Comparison of ENCODE assay signal across 31 cellular contexts in the genomic region with DNA sequence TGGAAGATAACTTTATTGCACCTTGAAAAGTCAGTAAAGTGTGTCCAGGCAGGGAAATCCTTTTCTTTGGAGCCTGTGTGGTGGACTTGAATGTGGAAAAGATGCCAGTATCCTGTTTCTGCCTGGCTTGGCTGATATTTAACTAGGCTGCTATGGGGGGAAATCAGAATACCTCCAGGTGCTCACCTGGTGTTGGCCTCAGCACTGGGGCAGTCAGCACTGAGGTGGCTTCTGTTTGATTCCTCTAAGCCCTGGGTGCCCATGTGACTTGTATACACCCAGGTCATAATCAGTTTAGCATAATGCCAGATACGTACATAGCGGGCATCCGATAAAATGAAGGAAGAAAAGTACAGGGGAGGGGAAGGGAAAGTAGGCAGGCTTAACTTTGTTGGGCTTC. TPM values are rescaled to one million over a fixed set of nuclear protein-coding genes. Genes with fewer than 3 reads are reported as not detected.
"Had no signal": no experiment of that assay in that cellular context is flagged by ENCODE, and none has a peak within 500 bp of the region (broad histone marks: within the 10 kb centered on the region; RNA-seq: fewer than 3 reads in every experiment).

No MANE protein-coding gene starts in this region.

- ATAC-seq: activated T-helper 17 cell treated with anti-CD3 and anti-CD28 coated beads, Interleukin-2, amount 50 U/mL, for 72 hours; foreskin keratinocyte; heart left ventricle; left ventricle myocardium superior; sciatic nerve; stimulated activated effector memory CD8-positive, alpha-beta T cell treated with anti-CD3 and anti-CD28 coated beads, Interleukin-12 subunit alpha, Interleukin-12 subunit beta, amount 100 ng/mL, for 72 hours; stimulated activated naive CD8-positive, alpha-beta T cell treated with anti-CD3 and anti-CD28 coated beads, Interleukin-15, amount 100 ng/mL, for 72 hours had no signal

- H3K4me1 Mint-ChIP-seq: activated T-helper 17 cell treated with anti-CD3 and anti-CD28 coated beads, Interleukin-2, amount 50 U/mL, for 72 hours had no signal

- H3K4me2 ChIP-seq: neural progenitor cell had no signal

- H3K9ac ChIP-seq: neural progenitor cell had no signal

- H3K27me3 Mint-ChIP-seq: activated CD4-positive, alpha-beta T cell treated with anti-CD3 and anti-CD28 coated beads, Interleukin-2, amount 10 ng/mL, durations not matched to agents 24 days and 14 days; central memory CD8-positive, alpha-beta T cell; dendritic cell treated with granulocyte-macrophage colony-stimulating factor and Interleukin-4, amounts not matched to agents 40 ng/mL and 50 ng/mL, for 4 days; stimulated activated naive CD8-positive, alpha-beta T cell treated with anti-CD3 and anti-CD28 coated beads, Interleukin-15, amount 100 ng/mL, for 72 hours; type B pancreatic cell had no signal

- H3K36me3 ChIP-seq: neural progenitor cell had no signal

- H3K9me3 Mint-ChIP-seq: activated CD4-positive, alpha-beta memory T cell treated with anti-CD3 and anti-CD28 coated beads for 36 hours; activated CD4-positive, alpha-beta T cell treated with anti-CD3 and anti-CD28 coated beads, Interleukin-2, amount 10 ng/mL, durations not matched to agents 24 days and 14 days; activated T-helper 17 cell treated with anti-CD3 and anti-CD28 coated beads, Interleukin-2, amount 50 U/mL, for 72 hours; central memory CD8-positive, alpha-beta T cell; dendritic cell treated with granulocyte-macrophage colony-stimulating factor and Interleukin-4, amounts not matched to agents 40 ng/mL and 50 ng/mL, for 4 days; neural progenitor cell; stimulated activated effector memory CD8-positive, alpha-beta T cell treated with anti-CD3 and anti-CD28 coated beads, Interleukin-12 subunit alpha, Interleukin-12 subunit beta, amount 100 ng/mL, for 72 hours; stimulated activated naive CD8-positive, alpha-beta T cell treated with anti-CD3 and anti-CD28 coated beads, Interleukin-15, amount 100 ng/mL, for 72 hours; type B pancreatic cell had no signal

- H3K27me3 ChIP-seq: esophagus muscularis mucosa, foreskin keratinocyte, heart left ventricle, neural progenitor cell, vagina had no signal

- H3K27ac Mint-ChIP-seq: activated CD4-positive, alpha-beta memory T cell treated with anti-CD3 and anti-CD28 coated beads for 36 hours; activated CD4-positive, alpha-beta T cell treated with anti-CD3 and anti-CD28 coated beads, Interleukin-2, amount 10 ng/mL, durations not matched to agents 24 days and 14 days; activated T-helper 17 cell treated with anti-CD3 and anti-CD28 coated beads, Interleukin-2, amount 50 U/mL, for 72 hours; dendritic cell treated with granulocyte-macrophage colony-stimulating factor and Interleukin-4, amounts not matched to agents 40 ng/mL and 50 ng/mL, for 4 days; neural progenitor cell; stimulated activated effector memory CD8-positive, alpha-beta T cell treated with anti-CD3 and anti-CD28 coated beads, Interleukin-12 subunit alpha, Interleukin-12 subunit beta, amount 100 ng/mL, for 72 hours; stimulated activated naive CD8-positive, alpha-beta T cell treated with anti-CD3 and anti-CD28 coated beads, Interleukin-15, amount 100 ng/mL, for 72 hours; type B pancreatic cell had no signal

- H3K4me3 ChIP-seq: esophagus muscularis mucosa, heart left ventricle, neural progenitor cell, skin epidermis, vagina had no signal

- H2AFZ ChIP-seq: neural progenitor cell had no signal

- H3K4me3 Mint-ChIP-seq: activated CD4-positive, alpha-beta memory T cell treated with anti-CD3 and anti-CD28 coated beads for 36 hours; activated CD4-positive, alpha-beta T cell treated with anti-CD3 and anti-CD28 coated beads, Interleukin-2, amount 10 ng/mL, durations not matched to agents 24 days and 14 days; activated T-helper 17 cell treated with anti-CD3 and anti-CD28 coated beads, Interleukin-2, amount 50 U/mL, for 72 hours; central memory CD8-positive, alpha-beta T cell; dendritic cell treated with granulocyte-macrophage colony-stimulating factor and Interleukin-4, amounts not matched to agents 40 ng/mL and 50 ng/mL, for 4 days; neural progenitor cell; stimulated activated effector memory CD8-positive, alpha-beta T cell treated with anti-CD3 and anti-CD28 coated beads, Interleukin-12 subunit alpha, Interleukin-12 subunit beta, amount 100 ng/mL, for 72 hours; stimulated activated naive CD8-positive, alpha-beta T cell treated with anti-CD3 and anti-CD28 coated beads, Interleukin-15, amount 100 ng/mL, for 72 hours; type B pancreatic cell had no signal

- DNase-seq: activated CD4-positive, alpha-beta memory T cell treated with anti-CD3 and anti-CD28 coated beads for 36 hours; activated CD4-positive, alpha-beta T cell treated with anti-CD3 and anti-CD28 coated beads, Interleukin-2, amount 10 ng/mL, durations not matched to agents 24 days and 14 days; activated CD4-positive, CD25-positive, alpha-beta regulatory T cell treated with anti-CD3 and anti-CD28 coated beads, Interleukin-2, amount 50 U/mL, for 72 hours; activated CD8-positive, alpha-beta memory T cell treated with anti-CD3 and anti-CD28 coated beads, Interleukin-2, amount 50 U/mL, for 4 hours; activated gamma-delta T cell treated with Interleukin-2 at 50 U/mL for 16 hours; activated naive CD4-positive, alpha-beta T cell treated with anti-CD3 and anti-CD28 coated beads, Interleukin-2, amount 50 U/mL, for 16 hours; activated T-cell treated with anti-CD3 and anti-CD28 coated beads, Interleukin-2, amount 50 U/mL, for 1 hour; foreskin keratinocyte; heart left ventricle; left ventricle myocardium superior; occipital lobe; retina; stimulated activated CD4-positive, alpha-beta T cell treated with anti-CD3 and anti-CD28 coated beads, Interleukin-4, amount 100 ng/mL, for 24 hours; stimulated activated naive CD8-positive, alpha-beta T cell treated with anti-CD3 and anti-CD28 coated beads, Interleukin-15, amount 100 ng/mL, for 72 hours; substantia nigra had no signal

- H3K9me3 ChIP-seq: esophagus muscularis mucosa, heart left ventricle, vagina had no signal

- H3K27ac ChIP-seq: esophagus muscularis mucosa, foreskin keratinocyte, heart left ventricle, neural progenitor cell, skin epidermis, vagina, VCaP had no signal

RNA-seq across cellular contexts. Expression of a gene that starts 49.7 kb away (rescaled TPM):
- total RNA-seq: activated CD4-positive, alpha-beta memory T cell treated with anti-CD3 and anti-CD28 coated beads for 36 hours; activated CD4-positive, alpha-beta T cell treated with anti-CD3 and anti-CD28 coated beads, Interleukin-2, amount 10 ng/mL, durations not matched to agents 24 days and 14 days; activated CD8-positive, alpha-beta memory T cell treated with anti-CD3 and anti-CD28 coated beads for 36 hours; activated T-helper 17 cell treated with anti-CD3 and anti-CD28 coated beads, Interleukin-2, amount 50 U/mL, for 72 hours; foreskin keratinocyte; kidney epithelial cell; lung microvascular endothelial cell; occipital lobe; posterior vena cava; sciatic nerve; T-helper 1 cell treated with Interleukin-12 subunit alpha and Interleukin-12 subunit beta and Interleukin-4 antibody, amounts not matched to agents 30 ng/mL and 1 ng/mL, for 36 hours had no signal
- polyA plus RNA-seq: foreskin keratinocyte had no signal
